Comparison of ENCODE assay signal across 39 cellular contexts in genomic region chr10:94989192-94989591, GRCh38. TPM values are rescaled to one million over a fixed set of nuclear protein-coding genes. Genes with fewer than 3 reads are reported as not detected.
"Had no signal": no experiment of that assay in that cellular context is flagged by ENCODE, and none has a peak within 500 bp of the region (broad histone marks: within the 10 kb centered on the region; RNA-seq: fewer than 3 reads in every experiment).

No MANE protein-coding gene starts in this region.

- H3K9me3 ChIP-seq: body of pancreas had no signal

- H3K36me3 ChIP-seq: adrenal gland, brain microvascular endothelial cell, breast epithelium had no signal

- FAIRE-seq: astrocyte, TTC549 had no signal

- H3K4me3 Mint-ChIP-seq: activated B cell treated with CpG ODN at 0.5 μM for 24 hours; activated CD4-positive, alpha-beta memory T cell treated with anti-CD3 and anti-CD28 coated beads for 36 hours; activated CD4-positive, alpha-beta T cell treated with anti-CD3 and anti-CD28 coated beads, Interleukin-2, amount 10 ng/mL, durations not matched to agents 24 days and 14 days; activated CD8-positive, alpha-beta T cell treated with anti-CD3 and anti-CD28 coated beads for 36 hours; activated naive CD4-positive, alpha-beta T cell treated with anti-CD3 and anti-CD28 coated beads for 36 hours; activated naive CD8-positive, alpha-beta T cell treated with anti-CD3 and anti-CD28 coated beads for 36 hours; activated T-cell treated with anti-CD3 and anti-CD28 coated beads, Interleukin-2, amount 50 U/mL, for 4 hours; activated T-cell treated with anti-CD3 and anti-CD28 coated beads, Interleukin-2, amount 50 U/mL, for 72 hours; activated T-helper 1 cell treated with anti-CD3 and anti-CD28 coated beads, Interleukin-12 subunit alpha, Interleukin-12 subunit beta, Interleukin-2, Interleukin-4 antibody, amounts not matched to agents 30 ng/mL and 10 ng/mL and 1 ng/mL, durations not matched to agents 14 hours and 24 hours and 36 hours; activated T-helper 17 cell treated with anti-CD3 and anti-CD28 coated beads, Interleukin-2, amount 50 U/mL, for 72 hours; T-helper 1 cell treated with Interleukin-12 subunit alpha and Interleukin-12 subunit beta and Interleukin-4 antibody, amounts not matched to agents 30 μg/mL and 1 μg/mL, for 36 hours; T-helper 2 cell treated with Interferon-gamma antibody and Interleukin-4, amounts not matched to agents 5 μg/mL and 100 μg/mL, for 36 hours had no signal

- DNase-seq: activated B cell treated with CpG ODN at 0.5 μM for 24 hours; activated CD4-positive, alpha-beta memory T cell treated with anti-CD3 and anti-CD28 coated beads for 36 hours; activated CD4-positive, alpha-beta T cell treated with anti-CD3 and anti-CD28 coated beads for 4 hours; activated CD4-positive, alpha-beta T cell treated with anti-CD3 and anti-CD28 coated beads, Interleukin-2, amount 10 ng/mL, durations not matched to agents 24 days and 14 days; activated CD4-positive, alpha-beta T cell treated with anti-CD3 and anti-CD28 coated beads, Interleukin-2, amount 50 U/mL, for 1 hour; activated CD4-positive, alpha-beta T cell treated with anti-CD3 and anti-CD28 coated beads, Interleukin-2, amount 50 U/mL, for 4 hours; activated CD4-positive, CD25-positive, alpha-beta regulatory T cell treated with anti-CD3 and anti-CD28 coated beads, Interleukin-2, amount 50 U/mL, for 72 hours; activated CD8-positive, alpha-beta memory T cell treated with anti-CD3 and anti-CD28 coated beads, Interleukin-2, amount 50 U/mL, for 4 hours; activated CD8-positive, alpha-beta T cell treated with anti-CD3 and anti-CD28 coated beads for 36 hours; activated effector memory CD4-positive, alpha-beta T cell treated with anti-CD3 and anti-CD28 coated beads, Interleukin-2, amount 50 U/mL, for 16 hours; activated gamma-delta T cell treated with Interleukin-2 at 50 U/mL for 16 hours; activated naive CD4-positive, alpha-beta T cell; activated naive CD4-positive, alpha-beta T cell treated with anti-CD3 and anti-CD28 coated beads for 36 hours; activated naive CD4-positive, alpha-beta T cell treated with anti-CD3 and anti-CD28 coated beads, Interleukin-2, amount 50 U/mL, for 16 hours; activated naive CD8-positive, alpha-beta T cell treated with anti-CD3 and anti-CD28 coated beads for 36 hours; activated T-cell treated with anti-CD3 and anti-CD28 coated beads for 4 hours; activated T-cell treated with anti-CD3 and anti-CD28 coated beads, Interleukin-2, amount 50 U/mL, for 1 hour; activated T-cell treated with anti-CD3 and anti-CD28 coated beads, Interleukin-2, amount 50 U/mL, for 4 hours; activated T-cell treated with anti-CD3 and anti-CD28 coated beads, Interleukin-2, amount 50 U/mL, for 72 hours; adrenal gland; amniotic stem cell; aorta; body of pancreas; brain microvascular endothelial cell; central memory CD4-positive, alpha-beta T cell; T-helper 2 cell; T-helper 9 cell had no signal

- H3K4me1 Mint-ChIP-seq: activated B cell treated with CpG ODN at 0.5 μM for 24 hours; activated CD4-positive, alpha-beta T cell treated with anti-CD3 and anti-CD28 coated beads, Interleukin-2, amount 10 ng/mL, durations not matched to agents 24 days and 14 days; activated naive CD8-positive, alpha-beta T cell treated with anti-CD3 and anti-CD28 coated beads for 36 hours; activated T-helper 17 cell treated with anti-CD3 and anti-CD28 coated beads, Interleukin-2, amount 50 U/mL, for 72 hours had no signal

- H3K27me3 ChIP-seq: adrenal gland, body of pancreas, brain microvascular endothelial cell, breast epithelium had no signal

- H3K27ac Mint-ChIP-seq: activated B cell treated with CpG ODN at 0.5 μM for 24 hours; activated CD4-positive, alpha-beta memory T cell treated with anti-CD3 and anti-CD28 coated beads for 36 hours; activated CD4-positive, alpha-beta T cell treated with anti-CD3 and anti-CD28 coated beads, Interleukin-2, amount 10 ng/mL, durations not matched to agents 24 days and 14 days; activated CD8-positive, alpha-beta T cell treated with anti-CD3 and anti-CD28 coated beads for 36 hours; activated naive CD4-positive, alpha-beta T cell treated with anti-CD3 and anti-CD28 coated beads for 36 hours; activated naive CD4-positive, alpha-beta T cell treated with anti-CD3 and anti-CD28 coated beads, Interleukin-2, amount 50 U/mL, for 72 hours; activated naive CD8-positive, alpha-beta T cell treated with anti-CD3 and anti-CD28 coated beads for 36 hours; activated T-cell treated with anti-CD3 and anti-CD28 coated beads, Interleukin-2, amount 50 U/mL, for 72 hours; activated T-helper 1 cell treated with anti-CD3 and anti-CD28 coated beads, Interleukin-12 subunit alpha, Interleukin-12 subunit beta, Interleukin-2, Interleukin-4 antibody, amounts not matched to agents 30 ng/mL and 10 ng/mL and 1 ng/mL, durations not matched to agents 14 hours and 24 hours and 36 hours; activated T-helper 17 cell treated with anti-CD3 and anti-CD28 coated beads, Interleukin-2, amount 50 U/mL, for 72 hours; T-helper 1 cell treated with Interleukin-12 subunit alpha and Interleukin-12 subunit beta and Interleukin-4 antibody, amounts not matched to agents 30 μg/mL and 1 μg/mL, for 36 hours; T-helper 2 cell treated with Interferon-gamma antibody and Interleukin-4, amounts not matched to agents 5 μg/mL and 100 μg/mL, for 36 hours had no signal

- H3K36me3 Mint-ChIP-seq: activated CD4-positive, alpha-beta memory T cell treated with anti-CD3 and anti-CD28 coated beads for 36 hours; activated naive CD8-positive, alpha-beta T cell treated with anti-CD3 and anti-CD28 coated beads for 36 hours had no signal

- H3K4me3 ChIP-seq: adrenal gland, body of pancreas, breast epithelium had no signal

- ATAC-seq: activated CD8-positive, alpha-beta T cell treated with anti-CD3 and anti-CD28 coated beads for 36 hours; activated naive CD4-positive, alpha-beta T cell treated with anti-CD3 and anti-CD28 coated beads, Interleukin-2, amount 50 U/mL, for 72 hours; activated T-cell treated with anti-CD3 and anti-CD28 coated beads, Interleukin-2, amount 50 U/mL, for 4 hours; activated T-cell treated with anti-CD3 and anti-CD28 coated beads, Interleukin-2, amount 50 U/mL, for 72 hours; activated T-helper 17 cell treated with anti-CD3 and anti-CD28 coated beads, Interleukin-2, amount 50 U/mL, for 72 hours; body of pancreas had no signal

- H3K4me1 ChIP-seq: adrenal gland, body of pancreas, breast epithelium had no signal

- H3K27ac ChIP-seq: adrenal gland, body of pancreas, brain microvascular endothelial cell, breast epithelium, VCaP had no signal

- H3K27me3 Mint-ChIP-seq: activated CD4-positive, alpha-beta memory T cell treated with anti-CD3 and anti-CD28 coated beads for 36 hours; activated CD4-positive, alpha-beta T cell treated with anti-CD3 and anti-CD28 coated beads, Interleukin-2, amount 10 ng/mL, durations not matched to agents 24 days and 14 days; activated CD8-positive, alpha-beta T cell treated with anti-CD3 and anti-CD28 coated beads for 36 hours; activated naive CD8-positive, alpha-beta T cell treated with anti-CD3 and anti-CD28 coated beads for 36 hours; activated T-helper 17 cell treated with anti-CD3 and anti-CD28 coated beads, Interleukin-2, amount 50 U/mL, for 72 hours had no signal

RNA-seq across cellular contexts. Expression of gene CYP2C9, which starts 50.7 kb away (rescaled TPM):
- total RNA-seq: activated B cell treated with CpG ODN at 0.5 μM for 24 hours; activated CD4-positive, alpha-beta T cell treated with anti-CD3 and anti-CD28 coated beads, Interleukin-2, amount 10 ng/mL, durations not matched to agents 24 days and 14 days; activated CD8-positive, alpha-beta memory T cell treated with anti-CD3 and anti-CD28 coated beads for 36 hours; activated CD8-positive, alpha-beta T cell treated with anti-CD3 and anti-CD28 coated beads for 36 hours; activated naive CD4-positive, alpha-beta T cell treated with anti-CD3 and anti-CD28 coated beads for 36 hours; activated naive CD4-positive, alpha-beta T cell treated with anti-CD3 and anti-CD28 coated beads, Interleukin-2, amount 50 U/mL, for 72 hours; activated naive CD8-positive, alpha-beta T cell treated with anti-CD3 and anti-CD28 coated beads for 36 hours; activated T-cell treated with anti-CD3 and anti-CD28 coated beads, Interleukin-2, amount 50 U/mL, for 72 hours; activated T-helper 1 cell treated with anti-CD3 and anti-CD28 coated beads, Interleukin-12 subunit alpha, Interleukin-12 subunit beta, Interleukin-2, Interleukin-4 antibody, amounts not matched to agents 30 ng/mL and 10 ng/mL and 1 ng/mL, durations not matched to agents 14 hours and 24 hours and 36 hours; activated T-helper 17 cell treated with anti-CD3 and anti-CD28 coated beads, Interleukin-2, amount 50 U/mL, for 72 hours; aorta; astrocyte; breast epithelium; cardiac septum; cerebellum had no signal
